8 cellular contexts compared by ENCODE assay signal in the genomic region with DNA sequence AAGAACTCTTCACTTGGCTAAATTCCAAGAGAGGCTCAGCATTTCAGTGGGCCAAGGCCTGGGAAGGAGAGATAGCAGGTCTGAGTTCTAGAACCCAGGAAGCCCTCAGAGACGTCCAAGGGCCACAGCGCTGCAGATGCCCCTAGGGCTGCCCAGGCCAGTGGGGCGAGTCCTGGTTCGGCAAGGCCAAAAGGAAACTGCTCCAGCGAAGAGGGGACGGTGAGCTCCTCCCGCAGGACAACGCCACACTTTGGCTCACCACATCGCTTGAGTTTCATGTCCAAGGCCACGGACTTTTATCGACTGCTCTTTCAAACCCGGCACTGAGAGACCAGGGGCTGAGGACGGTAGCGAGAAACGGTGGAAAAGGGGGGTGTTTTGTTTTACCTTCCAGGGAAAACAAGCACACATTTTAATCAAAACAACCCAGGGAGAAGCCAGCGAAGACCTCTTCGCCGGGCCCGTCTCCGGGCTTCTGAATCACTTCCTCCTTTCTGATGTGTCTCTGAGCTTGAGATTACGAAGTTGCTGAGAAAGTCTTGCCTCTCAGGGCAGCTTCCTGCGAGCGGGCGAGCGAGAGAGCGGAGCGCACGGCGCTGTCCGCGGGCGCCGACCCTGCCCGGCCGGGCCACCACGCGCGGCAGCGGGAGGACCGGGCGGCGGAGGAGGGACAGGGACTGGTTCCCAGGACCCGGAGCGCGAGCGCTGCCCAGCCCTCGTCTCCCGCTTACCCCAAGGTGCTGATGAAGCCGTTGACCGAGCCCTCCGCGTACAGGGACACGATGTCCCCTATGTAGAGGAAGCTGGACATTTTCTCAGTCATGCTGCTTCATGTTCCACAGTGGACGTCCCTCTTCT. TPM values are rescaled to one million over a fixed set of nuclear protein-coding genes. Genes with fewer than 3 reads are reported as not detected.
DNase-seq lines count a peak whose midpoint lies in the region; ATAC-seq and TF ChIP-seq lines count a peak whose summit lies in the region.

No MANE protein-coding gene starts in this region.

- H3K4me1 ChIP-seq in adipocyte (ENCODE audit: control insufficient read depth, insufficient read depth, low read length) (peaks cover 24% of the 10 kb centered on the region), heart right ventricle (peaks cover 0 to 39% (median 25%) of the 10 kb centered on the region in 9 donors), prostate gland (replicated peaks) (no peaks in the 10 kb centered on the region), urinary bladder (ENCODE audit: insufficient read depth) (no peaks in the 10 kb centered on the region)

- H3K27me3 ChIP-seq in adipocyte (replicated peaks; ENCODE audit: control insufficient read depth, insufficient read depth, low read length) (no peaks in the 10 kb centered on the region), heart right ventricle (no peaks in the 10 kb centered on the region), prostate gland (replicated peaks; ENCODE audit: insufficient read depth) (no peaks in the 10 kb centered on the region)

- intact Hi-C loops in heart right ventricle (cut with DNase I) (loop anchor here in 7 of 10 donors (5.0 to 10.0 kb wide), 5 partner anchors 53 to 183 kb away; a partner anchor contains a TSS), prostate gland (cut with DNase I) (loop anchor here (10.0 kb wide), 2 partner anchors 53 to 717 kb away; no protein-coding TSS in a partner anchor)

- TF ChIP-seq POLR2A in prostate gland (IDR thresholded peaks at IDR 0.05) = no peak

- peak; percentile 54 for ATAC-seq in GM21717 (IDR thresholded peaks at IDR 0.05; ENCODE audit: unreplicated experiment)
- peak; percentile 56 to 75 (median 64) for ATAC-seq in heart right ventricle

- H3K27ac ChIP-seq in heart right ventricle = peak overlapping the region; percentile 89 to 98 (median 94)
- H3K27ac ChIP-seq in prostate gland = peak overlapping the region; percentile 81 to 92
- H3K27ac ChIP-seq in urinary bladder (ENCODE audit: low read depth) = peak overlapping the region; percentile 87

- H3K9ac ChIP-seq in adipocyte (ENCODE audit: low read length) = peak overlapping the region; percentile 98

- no peaks in the 10 kb centered on the region for H3K9me3 ChIP-seq in adipocyte (ENCODE audit: control insufficient read depth, low read length)
- H3K9me3 ChIP-seq in heart right ventricle = no peaks in the 10 kb centered on the region
- no peaks in the 10 kb centered on the region for H3K9me3 ChIP-seq in prostate gland

- TF ChIP-seq CTCF in heart right ventricle (IDR thresholded peaks at IDR 0.05) (peak in 4 of 9 donors; percentile 17 to 45 (median 36)), prostate gland (IDR thresholded peaks at IDR 0.05) (peak in 2 of 4 experiments; percentile 9)

- 0 to 1% methylated on average over 54 of the region's 54 CpGs for WGBS in heart right ventricle, 2 donors
- under 1% methylated on average over 35 of the region's 54 CpGs for WGBS in prostate gland
- WGBS in urinary bladder = under 1% methylated on average over 54 of the region's 54 CpGs

- H3K36me3 ChIP-seq in adipocyte (ENCODE audit: control insufficient read depth, insufficient read depth, low read length, severe bottlenecking) (no peaks in the 10 kb centered on the region), heart right ventricle (no peaks in the 10 kb centered on the region), prostate gland (no peaks in the 10 kb centered on the region), urinary bladder (ENCODE audit: insufficient read depth) (no peaks in the 10 kb centered on the region)

- in situ Hi-C loops in G401 (cut with HindIII; ENCODE audit: low sequenced_read_pairs) = no loop called here
- in situ Hi-C loops in KBM-7 (cut with MboI; ENCODE audit: low pct_unique_long_range_greater_than_20kb, low sequenced_read_pairs) = no loop called here

- H3K4me3 ChIP-seq in adipocyte (ENCODE audit: low read length) (peak overlapping the region; percentile 91), heart right ventricle (peak overlapping the region; percentile 59 to 99 (median 88)), prostate gland (peak overlapping the region; percentile 77 to 88), urinary bladder (ENCODE audit: low read depth, low read length) (peak overlapping the region; percentile 74)

- peak; percentile 60 for DNase-seq in G401 (ENCODE audit: low spot score)
- DNase-seq in KBM-7 = peak; percentile 90
- DNase-seq in SKM-1 treated with dmso at 0.1 percent for 144 hours (lab: John Stamatoyannopoulos, UW; ENCODE audit: unreplicated experiment) = peak; percentile 74
- DNase-seq in adipocyte (ENCODE audit: low read depth) = peak; percentile 80
- DNase-seq in heart right ventricle = peak; percentile 57 to 67
- DNase-seq in prostate gland (ENCODE audit: low spot score) = peak; percentile 71

RNA-seq across cellular contexts. Expression of a gene that starts 0.8 kb away (rescaled TPM):
- 3.0 and 17.5 TPM in 2 replicates for total RNA-seq in G401 (2014; rRNA removed; shearing (Covaris generic))
- total RNA-seq in heart right ventricle = 10 to 100 TPM in 9 of 10 donors, 1 to 10 TPM in 1; 9.1 to 18.9 (median 14.8) TPM
- polyA plus RNA-seq in heart right ventricle = 1 to 10 TPM; 2.0 to 4.9 TPM
- 10 to 100 TPM; 30.0 to 44.4 TPM for total RNA-seq in prostate gland
- total RNA-seq in urinary bladder = 48.2 TPM
- polyA plus RNA-seq in urinary bladder = 5.6 TPM

Comparison
In these comparisons a context has a peak if more than half of its experiments do, and no peak if none do; other contexts are left out.
1. Peak in every context shown above with its lines: DNase-seq, ATAC-seq, H3K4me3 ChIP-seq and H3K27ac ChIP-seq.